ENCODE assay signal across 10 cellular contexts in genomic region chrX:129653181-129653984, GRCh38. TPM values are rescaled to one million over a fixed set of nuclear protein-coding genes. Genes with fewer than 3 reads are reported as not detected.
DNase-seq lines count a peak whose midpoint lies in the region; ATAC-seq and TF ChIP-seq lines count a peak whose summit lies in the region.
"Had no signal": no experiment of that assay in that cellular context is flagged by ENCODE, and none has a peak within 500 bp of the region (broad histone marks: within the 10 kb centered on the region; RNA-seq: fewer than 3 reads in every experiment).

No MANE protein-coding gene starts in this region.

- peaks cover 10% of the 10 kb centered on the region for H3K4me1 Mint-ChIP-seq in activated T-cell treated with anti-CD3 and anti-CD28 coated beads, Interleukin-2, amount 50 U/mL, for 24 hours (ENCODE audit: low read depth)
- peaks cover 3% of the 10 kb centered on the region for H3K4me1 Mint-ChIP-seq in activated T-helper 2 cell treated with anti-CD3 and anti-CD28 coated beads, Interferon-gamma antibody, Interleukin-2, Interleukin-4, amounts not matched to agents 10 μg/mL and 5 μg/mL and 100 μg/mL, durations not matched to agents 14 hours and 24 hours and 36 hours (ENCODE audit: low read depth)

- ATAC-seq in HG03108 (IDR thresholded peaks at IDR 0.05; ENCODE audit: unreplicated experiment): no peak

- no peaks in the 10 kb centered on the region for H3K9me3 Mint-ChIP-seq in activated T-cell treated with anti-CD3 and anti-CD28 coated beads, Interleukin-2, amount 50 U/mL, for 24 hours
- H3K9me3 Mint-ChIP-seq in activated T-helper 2 cell treated with anti-CD3 and anti-CD28 coated beads, Interferon-gamma antibody, Interleukin-2, Interleukin-4, amounts not matched to agents 10 μg/mL and 5 μg/mL and 100 μg/mL, durations not matched to agents 14 hours and 24 hours and 36 hours: no peaks in the 10 kb centered on the region

- no peak for DNase-seq in activated T-cell treated with anti-CD3 and anti-CD28 coated beads, Interleukin-2, amount 50 U/mL, for 24 hours
- DNase-seq in activated T-cell treated with anti-CD3 and anti-CD28 coated beads for 4 hours: no peak
- DNase-seq in activated T-helper 2 cell treated with anti-CD3 and anti-CD28 coated beads, Interferon-gamma antibody, Interleukin-2, Interleukin-4, amounts not matched to agents 10 μg/mL and 5 μg/mL and 100 μg/mL, durations not matched to agents 14 hours and 24 hours and 36 hours (ENCODE audit: low spot score): no peak
- DNase-seq in islet precursor cell: peak; percentile 40
- peak; percentile 52 to 54 for DNase-seq in thyroid gland
- no peak for DNase-seq in DMS53 (lab: John Stamatoyannopoulos, UW)
- no peak for DNase-seq in 8988T
- DNase-seq: DMS79 treated with DMSO at 0.1 percent for 48 hours, HCEC 1CT had no signal

- peaks cover 59% of the 10 kb centered on the region for H3K27me3 Mint-ChIP-seq in activated T-cell treated with anti-CD3 and anti-CD28 coated beads, Interleukin-2, amount 50 U/mL, for 24 hours
- peaks cover 25% of the 10 kb centered on the region for H3K27me3 Mint-ChIP-seq in activated T-helper 2 cell treated with anti-CD3 and anti-CD28 coated beads, Interferon-gamma antibody, Interleukin-2, Interleukin-4, amounts not matched to agents 10 μg/mL and 5 μg/mL and 100 μg/mL, durations not matched to agents 14 hours and 24 hours and 36 hours (ENCODE audit: low read depth)

- no peaks in the 10 kb centered on the region for H3K36me3 ChIP-seq in thyroid gland

- H3K27ac ChIP-seq in thyroid gland: no peak overlapping the region

- no peaks in the 10 kb centered on the region for H3K9me3 ChIP-seq in thyroid gland

- H3K36me3 Mint-ChIP-seq in activated T-cell treated with anti-CD3 and anti-CD28 coated beads, Interleukin-2, amount 50 U/mL, for 24 hours (ENCODE audit: low read depth): no peaks in the 10 kb centered on the region
- H3K36me3 Mint-ChIP-seq in activated T-helper 2 cell treated with anti-CD3 and anti-CD28 coated beads, Interferon-gamma antibody, Interleukin-2, Interleukin-4, amounts not matched to agents 10 μg/mL and 5 μg/mL and 100 μg/mL, durations not matched to agents 14 hours and 24 hours and 36 hours (ENCODE audit: low read depth): no peaks in the 10 kb centered on the region

- WGBS in thyroid gland, 2 donors: 38 to 42% methylated on average over 8 to 9 of the region's 10 CpGs

- no peaks in the 10 kb centered on the region for H3K27me3 ChIP-seq in thyroid gland

- H3K4me3 Mint-ChIP-seq in activated T-cell treated with anti-CD3 and anti-CD28 coated beads, Interleukin-2, amount 50 U/mL, for 24 hours: peak overlapping the region; percentile 64
- peak overlapping the region; percentile 45 for H3K4me3 Mint-ChIP-seq in activated T-helper 2 cell treated with anti-CD3 and anti-CD28 coated beads, Interferon-gamma antibody, Interleukin-2, Interleukin-4, amounts not matched to agents 10 μg/mL and 5 μg/mL and 100 μg/mL, durations not matched to agents 14 hours and 24 hours and 36 hours (ENCODE audit: low read depth)

- peaks cover 0 to 5% of the 10 kb centered on the region in 2 donors for H3K4me1 ChIP-seq in thyroid gland

- TF ChIP-seq CTCF in thyroid gland (IDR thresholded peaks at IDR 0.05): no peak

- intact Hi-C loops in activated T-helper 2 cell treated with anti-CD3 and anti-CD28 coated beads, Interferon-gamma antibody, Interleukin-2, Interleukin-4, amounts not matched to agents 10 μg/mL and 5 μg/mL and 100 μg/mL, durations not matched to agents 14 hours and 24 hours and 36 hours (cut with micrococcal nuclease): no loop called here
- intact Hi-C loops in thyroid gland (cut with DNase I): no loop called here

- H3K27ac Mint-ChIP-seq in activated T-cell treated with anti-CD3 and anti-CD28 coated beads, Interleukin-2, amount 50 U/mL, for 24 hours: no peak overlapping the region
- no peak overlapping the region for H3K27ac Mint-ChIP-seq in activated T-helper 2 cell treated with anti-CD3 and anti-CD28 coated beads, Interferon-gamma antibody, Interleukin-2, Interleukin-4, amounts not matched to agents 10 μg/mL and 5 μg/mL and 100 μg/mL, durations not matched to agents 14 hours and 24 hours and 36 hours

- no peak overlapping the region for H3K4me3 ChIP-seq in thyroid gland (replicated peaks in 1 of 3)

- TF ChIP-seq POLR2A in thyroid gland (IDR thresholded peaks at IDR 0.05): no peak

RNA-seq across cellular contexts. Expression of gene APLN, which starts 1.4 kb away (rescaled TPM):
- 0.32 and 0.39 TPM in 2 replicates for total RNA-seq in activated T-helper 2 cell treated with anti-CD3 and anti-CD28 coated beads, Interferon-gamma antibody, Interleukin-2, Interleukin-4, amounts not matched to agents 10 μg/mL and 5 μg/mL and 100 μg/mL, durations not matched to agents 14 hours and 24 hours and 36 hours
- under 1 TPM in 2 of 4 donors, not detected in 2; 0.20 to 0.22 TPM for total RNA-seq in thyroid gland

Comparison
In these comparisons a context has a peak if more than half of its experiments do, and no peak if none do; other contexts are left out.
1. DNase-seq: peak in islet precursor cell (single experiment) and thyroid gland (2 of 2); none in activated T-cell treated with anti-CD3 and anti-CD28 coated beads, Interleukin-2, amount 50 U/mL, for 24 hours (single experiment), activated T-cell treated with anti-CD3 and anti-CD28 coated beads for 4 hours (single experiment), activated T-helper 2 cell treated with anti-CD3 and anti-CD28 coated beads, Interferon-gamma antibody, Interleukin-2, Interleukin-4, amounts not matched to agents 10 μg/mL and 5 μg/mL and 100 μg/mL, durations not matched to agents 14 hours and 24 hours and 36 hours (single experiment), DMS53 (single experiment) and 8988T (single experiment).